ENCODE assay signal across 1 cellular context in the genomic region with DNA sequence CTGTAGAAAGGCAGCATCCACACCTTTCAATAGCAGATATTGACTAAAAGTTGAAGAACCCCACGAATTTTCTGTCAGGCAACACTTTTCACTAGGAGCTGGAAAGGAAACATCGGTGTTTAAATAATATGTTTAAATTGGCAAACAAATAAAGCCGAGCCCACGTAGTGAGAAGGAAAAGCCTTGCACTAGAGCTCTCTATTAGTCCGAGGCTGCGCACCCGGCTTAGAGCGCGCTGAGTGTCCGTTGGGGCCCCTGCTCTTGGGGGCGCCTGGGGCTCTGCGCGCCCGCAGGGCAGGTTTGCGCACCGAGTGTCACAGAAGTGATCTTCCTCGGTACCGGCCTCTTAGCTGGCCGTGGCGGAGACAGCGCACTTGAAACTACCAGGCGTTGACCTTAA.
TF ChIP-seq lines count a peak whose summit lies in the region.

No MANE protein-coding gene starts in this region.

TF ChIP-seq in HepG2, 621 proteins besides CTCF, POLR2A, EP300 and RAD21 (continued from another document):
- no peak for TF ChIP-seq ZBTB2 (CRISPR knock-in tag; IDR thresholded peaks at IDR 0.05; ENCODE audit: low read depth)
- no peak for TF ChIP-seq SATB2 (CRISPR knock-in tag; IDR thresholded peaks at IDR 0.05)
- no peak for TF ChIP-seq ZBTB21 (CRISPR knock-in tag; IDR thresholded peaks at IDR 0.05)
- no peak for TF ChIP-seq E2F2 (CRISPR knock-in tag; IDR thresholded peaks at IDR 0.05; ENCODE audit: borderline replicate concordance)
- TF ChIP-seq ZNF790 (CRISPR knock-in tag; IDR thresholded peaks at IDR 0.05; ENCODE audit: borderline replicate concordance), result no peak
- TF ChIP-seq ZNF770 (CRISPR knock-in tag; IDR thresholded peaks at IDR 0.05), result no peak
- no peak for TF ChIP-seq ARNT2 (CRISPR knock-in tag; IDR thresholded peaks at IDR 0.05; ENCODE audit: low read depth)
- 0 out of 2 replicates have a peak, but pooled peaks have one; percentile 38 for TF ChIP-seq NCOA5 (CRISPR knock-in tag; IDR thresholded peaks at IDR 0.05)
- TF ChIP-seq KDM6A (CRISPR knock-in tag; IDR thresholded peaks at IDR 0.05; ENCODE audit: low read depth), result no peak
- no peak for TF ChIP-seq ELF1 (CRISPR knock-in tag; IDR thresholded peaks at IDR 0.05)
- 0 out of 2 replicates have a peak, but pooled peaks have one; percentile 57 for TF ChIP-seq AHR (CRISPR knock-in tag; IDR thresholded peaks at IDR 0.05)
- TF ChIP-seq CENPT (CRISPR knock-in tag; IDR thresholded peaks at IDR 0.05; ENCODE audit: low read depth), result no peak
- TF ChIP-seq HNRNPLL (IDR thresholded peaks at IDR 0.05; ENCODE audit: low read depth, low read length, poor library complexity, severe bottlenecking), result peak; percentile 36
- peak; percentile 15; the same call in 1 of the 2 replicates for TF ChIP-seq NCOA1 (CRISPR knock-in tag; IDR thresholded peaks at IDR 0.05)
- no peak for TF ChIP-seq ZNF562 (CRISPR knock-in tag; IDR thresholded peaks at IDR 0.05; ENCODE audit: borderline replicate concordance)
- no peak for TF ChIP-seq ZNF567 (CRISPR knock-in tag; IDR thresholded peaks at IDR 0.05; ENCODE audit: borderline replicate concordance)
- no peak for TF ChIP-seq ATF4 (CRISPR knock-in tag; IDR thresholded peaks at IDR 0.05)
- no peak for TF ChIP-seq KLF6 (CRISPR knock-in tag; IDR thresholded peaks at IDR 0.05)
- 0 out of 2 replicates have a peak, but pooled peaks have one; percentile 30 for TF ChIP-seq ZNF552 (CRISPR knock-in tag; IDR thresholded peaks at IDR 0.05; ENCODE audit: borderline replicate concordance)
- TF ChIP-seq PHF21A (CRISPR knock-in tag; IDR thresholded peaks at IDR 0.05), result no peak
- no peak for TF ChIP-seq CCAR2 (optimal IDR thresholded peaks at IDR 0.05; ENCODE audit: low read depth, low read length)
- TF ChIP-seq, protein P1, sequence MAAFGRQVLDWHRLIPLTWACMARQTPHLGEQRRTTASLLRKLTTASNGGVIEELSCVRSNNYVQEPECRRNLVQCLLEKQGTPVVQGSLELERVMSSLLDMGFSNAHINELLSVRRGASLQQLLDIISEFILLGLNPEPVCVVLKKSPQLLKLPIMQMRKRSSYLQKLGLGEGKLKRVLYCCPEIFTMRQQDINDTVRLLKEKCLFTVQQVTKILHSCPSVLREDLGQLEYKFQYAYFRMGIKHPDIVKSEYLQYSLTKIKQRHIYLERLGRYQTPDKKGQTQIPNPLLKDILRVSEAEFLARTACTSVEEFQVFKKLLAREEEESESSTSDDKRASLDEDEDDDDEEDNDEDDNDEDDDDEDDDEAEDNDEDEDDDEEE (CRISPR knock-in tag; IDR thresholded peaks at IDR 0.05), result no peak
- TF ChIP-seq, protein P2, sequence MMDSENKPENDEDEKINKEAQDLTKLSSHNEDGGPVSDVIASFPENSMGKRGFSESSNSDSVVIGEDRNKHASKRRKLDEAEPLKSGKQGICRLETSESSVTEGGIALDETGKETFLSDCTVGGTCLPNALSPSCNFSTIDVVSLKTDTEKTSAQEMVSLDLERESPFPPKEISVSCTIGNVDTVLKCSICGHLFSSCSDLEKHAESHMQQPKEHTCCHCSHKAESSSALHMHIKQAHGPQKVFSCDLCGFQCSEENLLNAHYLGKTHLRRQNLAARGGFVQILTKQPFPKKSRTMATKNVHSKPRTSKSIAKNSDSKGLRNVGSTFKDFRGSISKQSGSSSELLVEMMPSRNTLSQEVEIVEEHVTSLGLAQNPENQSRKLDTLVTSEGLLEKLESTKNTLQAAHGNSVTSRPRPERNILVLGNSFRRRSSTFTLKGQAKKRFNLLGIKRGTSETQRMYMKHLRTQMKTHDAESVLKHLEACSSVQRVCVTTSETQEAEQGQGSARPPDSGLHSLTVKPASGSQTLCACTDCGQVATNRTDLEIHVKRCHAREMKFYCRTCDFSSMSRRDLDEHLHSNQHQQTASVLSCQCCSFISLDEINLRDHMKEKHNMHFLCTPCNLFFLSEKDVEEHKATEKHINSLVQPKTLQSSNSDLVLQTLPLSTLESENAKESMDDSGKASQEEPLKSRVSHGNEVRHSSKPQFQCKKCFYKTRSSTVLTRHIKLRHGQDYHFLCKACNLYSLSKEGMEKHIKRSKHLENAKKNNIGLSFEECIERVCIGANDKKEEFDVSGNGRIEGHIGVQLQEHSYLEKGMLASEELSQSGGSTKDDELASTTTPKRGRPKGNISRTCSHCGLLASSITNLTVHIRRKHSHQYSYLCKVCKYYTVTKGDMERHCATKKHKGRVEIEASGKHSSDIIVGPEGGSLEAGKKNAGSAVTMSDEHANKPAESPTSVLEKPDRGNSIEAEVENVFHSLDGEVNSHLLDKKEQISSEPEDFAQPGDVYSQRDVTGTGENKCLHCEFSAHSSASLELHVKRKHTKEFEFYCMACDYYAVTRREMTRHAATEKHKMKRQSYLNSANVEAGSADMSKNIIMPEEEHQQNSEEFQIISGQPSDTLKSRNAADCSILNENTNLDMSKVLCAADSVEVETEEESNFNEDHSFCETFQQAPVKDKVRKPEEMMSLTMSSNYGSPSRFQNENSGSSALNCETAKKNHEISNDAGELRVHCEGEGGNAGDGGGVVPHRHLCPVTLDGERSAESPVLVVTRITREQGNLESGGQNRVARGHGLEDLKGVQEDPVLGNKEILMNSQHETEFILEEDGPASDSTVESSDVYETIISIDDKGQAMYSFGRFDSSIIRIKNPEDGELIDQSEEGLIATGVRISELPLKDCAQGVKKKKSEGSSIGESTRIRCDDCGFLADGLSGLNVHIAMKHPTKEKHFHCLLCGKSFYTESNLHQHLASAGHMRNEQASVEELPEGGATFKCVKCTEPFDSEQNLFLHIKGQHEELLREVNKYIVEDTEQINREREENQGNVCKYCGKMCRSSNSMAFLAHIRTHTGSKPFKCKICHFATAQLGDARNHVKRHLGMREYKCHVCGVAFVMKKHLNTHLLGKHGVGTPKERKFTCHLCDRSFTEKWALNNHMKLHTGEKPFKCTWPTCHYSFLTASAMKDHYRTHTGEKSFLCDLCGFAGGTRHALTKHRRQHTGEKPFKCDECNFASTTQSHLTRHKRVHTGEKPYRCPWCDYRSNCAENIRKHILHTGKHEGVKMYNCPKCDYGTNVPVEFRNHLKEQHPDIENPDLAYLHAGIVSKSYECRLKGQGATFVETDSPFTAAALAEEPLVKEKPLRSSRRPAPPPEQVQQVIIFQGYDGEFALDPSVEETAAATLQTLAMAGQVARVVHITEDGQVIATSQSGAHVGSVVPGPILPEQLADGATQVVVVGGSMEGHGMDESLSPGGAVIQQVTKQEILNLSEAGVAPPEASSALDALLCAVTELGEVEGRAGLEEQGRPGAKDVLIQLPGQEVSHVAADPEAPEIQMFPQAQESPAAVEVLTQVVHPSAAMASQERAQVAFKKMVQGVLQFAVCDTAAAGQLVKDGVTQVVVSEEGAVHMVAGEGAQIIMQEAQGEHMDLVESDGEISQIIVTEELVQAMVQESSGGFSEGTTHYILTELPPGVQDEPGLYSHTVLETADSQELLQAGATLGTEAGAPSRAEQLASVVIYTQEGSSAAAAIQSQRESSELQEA (CRISPR knock-in tag; IDR thresholded peaks at IDR 0.05; ENCODE audit: not compliant biosample characterization), result no peak
- no peak for TF ChIP-seq SRF (IDR thresholded peaks at IDR 0.05; ENCODE audit: low read depth, low read length)
- TF ChIP-seq KLF15 (CRISPR knock-in tag; IDR thresholded peaks at IDR 0.05; ENCODE audit: borderline replicate concordance), result 0 out of 2 replicates have a peak, but pooled peaks have one; percentile 45
- TF ChIP-seq USF2 (IDR thresholded peaks at IDR 0.05; ENCODE audit: low read depth, low read length), result no peak
- no peak for TF ChIP-seq USF2 (CRISPR knock-in tag; IDR thresholded peaks at IDR 0.05; ENCODE audit: borderline replicate concordance)
- TF ChIP-seq BATF2 (CRISPR knock-in tag; IDR thresholded peaks at IDR 0.05), result no peak
- TF ChIP-seq, protein P3, sequence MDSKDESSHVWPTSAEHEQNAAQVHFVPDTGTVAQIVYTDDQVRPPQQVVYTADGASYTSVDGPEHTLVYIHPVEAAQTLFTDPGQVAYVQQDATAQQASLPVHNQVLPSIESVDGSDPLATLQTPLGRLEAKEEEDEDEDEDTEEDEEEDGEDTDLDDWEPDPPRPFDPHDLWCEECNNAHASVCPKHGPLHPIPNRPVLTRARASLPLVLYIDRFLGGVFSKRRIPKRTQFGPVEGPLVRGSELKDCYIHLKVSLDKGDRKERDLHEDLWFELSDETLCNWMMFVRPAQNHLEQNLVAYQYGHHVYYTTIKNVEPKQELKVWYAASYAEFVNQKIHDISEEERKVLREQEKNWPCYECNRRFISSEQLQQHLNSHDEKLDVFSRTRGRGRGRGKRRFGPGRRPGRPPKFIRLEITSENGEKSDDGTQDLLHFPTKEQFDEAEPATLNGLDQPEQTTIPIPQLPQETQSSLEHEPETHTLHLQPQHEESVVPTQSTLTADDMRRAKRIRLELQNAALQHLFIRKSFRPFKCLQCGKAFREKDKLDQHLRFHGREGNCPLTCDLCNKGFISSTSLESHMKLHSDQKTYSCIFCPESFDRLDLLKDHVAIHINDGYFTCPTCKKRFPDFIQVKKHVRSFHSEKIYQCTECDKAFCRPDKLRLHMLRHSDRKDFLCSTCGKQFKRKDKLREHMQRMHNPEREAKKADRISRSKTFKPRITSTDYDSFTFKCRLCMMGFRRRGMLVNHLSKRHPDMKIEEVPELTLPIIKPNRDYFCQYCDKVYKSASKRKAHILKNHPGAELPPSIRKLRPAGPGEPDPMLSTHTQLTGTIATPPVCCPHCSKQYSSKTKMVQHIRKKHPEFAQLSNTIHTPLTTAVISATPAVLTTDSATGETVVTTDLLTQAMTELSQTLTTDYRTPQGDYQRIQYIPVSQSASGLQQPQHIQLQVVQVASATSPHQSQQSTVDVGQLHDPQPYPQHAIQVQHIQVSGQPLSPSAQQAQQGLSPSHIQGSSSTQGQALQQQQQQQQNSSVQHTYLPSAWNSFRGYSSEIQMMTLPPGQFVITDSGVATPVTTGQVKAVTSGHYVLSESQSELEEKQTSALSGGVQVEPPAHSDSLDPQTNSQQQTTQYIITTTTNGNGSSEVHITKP (CRISPR knock-in tag; IDR thresholded peaks at IDR 0.05; ENCODE audit: low read depth), result no peak
- peak; percentile 51 for TF ChIP-seq HOXA3 (CRISPR knock-in tag; IDR thresholded peaks at IDR 0.05)
- TF ChIP-seq IRF2 (CRISPR knock-in tag; IDR thresholded peaks at IDR 0.05), result no peak
TF ChIP-seq in HepG2: peak in this region for 9.
